In the genomic region with DNA sequence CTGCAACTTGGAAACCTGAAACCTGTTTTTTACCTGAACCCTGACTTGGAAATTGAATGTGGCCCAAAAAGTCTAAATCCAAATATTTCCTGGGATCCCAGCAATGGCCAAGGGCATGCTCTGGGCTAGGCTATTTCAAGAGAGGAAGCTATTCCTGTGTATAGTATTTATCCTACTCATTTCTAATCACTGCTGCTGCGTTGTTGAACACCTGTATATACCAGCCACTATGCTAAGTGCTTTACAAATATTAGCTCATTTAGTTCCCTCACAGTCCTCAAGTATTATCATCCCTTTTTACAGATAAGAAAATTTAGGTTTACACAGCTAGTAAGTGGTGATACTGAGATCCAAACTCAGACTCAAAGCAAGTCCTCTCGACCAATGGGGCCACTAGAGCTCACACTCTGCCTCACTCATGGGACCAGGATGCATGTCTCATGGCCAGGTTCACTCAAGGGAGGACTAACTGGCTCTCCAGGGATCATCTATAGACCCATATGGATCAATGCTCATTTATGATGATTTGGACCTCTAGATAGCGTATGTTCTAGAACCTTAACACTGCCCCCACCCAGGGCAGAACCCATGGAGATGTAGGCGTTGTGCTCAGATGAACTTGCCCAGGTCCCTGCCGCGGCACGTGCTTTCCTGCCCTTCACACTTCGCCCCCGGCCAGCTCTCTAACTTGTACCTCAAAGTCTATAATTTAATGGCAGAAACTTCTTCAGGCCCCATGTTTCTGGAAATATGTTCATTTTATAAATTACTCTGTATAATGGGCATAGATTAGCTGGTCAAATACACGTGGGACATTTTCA, we compare ENCODE assay signal across 17 cellular contexts. TPM values are rescaled to one million over a fixed set of nuclear protein-coding genes. Genes with fewer than 3 reads are reported as not detected.
"Had no signal": no experiment of that assay in that cellular context is flagged by ENCODE, and none has a peak within 500 bp of the region (broad histone marks: within the 10 kb centered on the region; RNA-seq: fewer than 3 reads in every experiment).

No MANE protein-coding gene starts in this region.

- H3K9me3 Mint-ChIP-seq: dendritic cell treated with granulocyte-macrophage colony-stimulating factor and Interleukin-4, amounts not matched to agents 40 ng/mL and 50 ng/mL, for 4 days; naive thymus-derived CD8-positive, alpha-beta T cell; stimulated activated effector memory CD8-positive, alpha-beta T cell treated with anti-CD3 and anti-CD28 coated beads, Interleukin-12 subunit alpha, Interleukin-12 subunit beta, amount 100 ng/mL, for 72 hours had no signal

- H3K36me3 ChIP-seq: ascending aorta, breast epithelium, pancreas had no signal

- H3K27ac ChIP-seq: ascending aorta, breast epithelium, pancreas had no signal

- H3K36me3 Mint-ChIP-seq: naive thymus-derived CD8-positive, alpha-beta T cell had no signal

- H3K27ac Mint-ChIP-seq: activated CD4-positive, alpha-beta T cell treated with anti-CD3 and anti-CD28 coated beads, Interleukin-2, amount 10 ng/mL, durations not matched to agents 7 days and 5 days; dendritic cell treated with granulocyte-macrophage colony-stimulating factor and Interleukin-4, amounts not matched to agents 40 ng/mL and 50 ng/mL, for 4 days; naive thymus-derived CD8-positive, alpha-beta T cell; stimulated activated effector memory CD8-positive, alpha-beta T cell treated with anti-CD3 and anti-CD28 coated beads, Interleukin-12 subunit alpha, Interleukin-12 subunit beta, amount 100 ng/mL, for 72 hours had no signal

- H3K4me3 ChIP-seq: ascending aorta, breast epithelium, pancreas had no signal

- DNase-seq: activated CD4-positive, alpha-beta T cell treated with anti-CD3 and anti-CD28 coated beads, Interleukin-2, amount 10 ng/mL, durations not matched to agents 7 days and 5 days; activated CD4-positive, CD25-positive, alpha-beta regulatory T cell; activated naive CD4-positive, alpha-beta T cell treated with Interleukin-2 at 50 U/mL for 16 hours; effector memory CD4-positive, alpha-beta T cell; foreskin melanocyte; left ventricle myocardium superior; mesenchymal stem cell; naive thymus-derived CD8-positive, alpha-beta T cell; pancreas; retina had no signal

- H3K27me3 Mint-ChIP-seq: activated CD4-positive, alpha-beta T cell treated with anti-CD3 and anti-CD28 coated beads, Interleukin-2, amount 10 ng/mL, durations not matched to agents 7 days and 5 days; dendritic cell treated with granulocyte-macrophage colony-stimulating factor and Interleukin-4, amounts not matched to agents 40 ng/mL and 50 ng/mL, for 4 days; naive thymus-derived CD8-positive, alpha-beta T cell had no signal

- H3K4me1 ChIP-seq: ascending aorta, breast epithelium, pancreas had no signal

- FAIRE-seq: pancreas had no signal

- H3K4me3 Mint-ChIP-seq: activated CD4-positive, alpha-beta T cell treated with anti-CD3 and anti-CD28 coated beads, Interleukin-2, amount 10 ng/mL, durations not matched to agents 7 days and 5 days; dendritic cell treated with granulocyte-macrophage colony-stimulating factor and Interleukin-4, amounts not matched to agents 40 ng/mL and 50 ng/mL, for 4 days; naive thymus-derived CD8-positive, alpha-beta T cell; stimulated activated effector memory CD8-positive, alpha-beta T cell treated with anti-CD3 and anti-CD28 coated beads, Interleukin-12 subunit alpha, Interleukin-12 subunit beta, amount 100 ng/mL, for 72 hours had no signal

- H3K9me3 ChIP-seq: ascending aorta, breast epithelium, pancreas had no signal

- H3K27me3 ChIP-seq: ascending aorta, breast epithelium, pancreas had no signal

RNA-seq across cellular contexts. Expression of a gene that starts 2.6 kb away (rescaled TPM):
- total RNA-seq: cerebellum, fibroblast of lung, kidney epithelial cell, left ventricle myocardium superior had no signal
- polyA plus RNA-seq: fibroblast of lung, pancreas had no signal
